In the genomic region with DNA sequence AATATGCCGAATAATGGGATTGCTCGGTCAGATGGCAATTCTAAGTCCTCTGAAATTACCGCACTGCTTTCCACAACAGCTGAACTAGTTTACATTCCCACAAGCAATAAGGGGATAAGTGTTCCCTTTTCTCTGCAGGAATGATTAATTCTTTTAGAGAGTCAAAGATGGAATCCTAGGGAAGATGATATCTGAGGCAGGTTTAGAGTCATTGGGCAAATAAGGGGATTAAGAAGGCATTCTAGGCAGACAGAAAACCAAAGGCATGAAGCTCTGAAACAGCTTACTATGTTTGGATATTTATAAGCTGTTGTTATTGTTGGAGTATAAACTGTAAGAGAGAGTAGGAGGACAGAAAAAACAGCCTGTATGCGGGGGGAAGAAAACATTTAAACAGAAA, we compare ENCODE assay signal across 17 cellular contexts.
"Had no signal": no experiment of that assay in that cellular context is flagged by ENCODE, and none has a peak within 500 bp of the region (broad histone marks: within the 10 kb centered on the region; RNA-seq: fewer than 3 reads in every experiment).

No MANE protein-coding gene starts in this region.

- DNase-seq: dermis blood vessel endothelial cell; foreskin melanocyte; head of caudate nucleus; hippocampal formation; kidney glomerular epithelial cell; mucosa of descending colon; natural killer cell; nucleus accumbens; ovary; sigmoid colon; small intestine; stimulated activated CD4-positive, alpha-beta T cell treated with anti-CD3 and anti-CD28 coated beads, Interleukin-12 subunit alpha, Interleukin-12 subunit beta, amount 100 ng/mL, for 4 hours; stimulated activated naive CD8-positive, alpha-beta T cell treated with anti-CD3 and anti-CD28 coated beads, Interleukin-15, Interleukin-2, amounts not matched to agents 100 U/mL and 50 U/mL, for 24 hours; thyroid gland had no signal

- ATAC-seq: mucosa of descending colon; natural killer cell; stimulated activated naive CD8-positive, alpha-beta T cell treated with anti-CD3 and anti-CD28 coated beads, Interleukin-15, Interleukin-2, amounts not matched to agents 100 U/mL and 50 U/mL, for 24 hours had no signal

- H3K36me3 ChIP-seq: neural progenitor cell, ovary had no signal

- H3K4me3 ChIP-seq: mucosa of descending colon, neural progenitor cell, ovary, right atrium auricular region, sigmoid colon, suprapubic skin, thyroid gland had no signal

- H3K4me1 ChIP-seq: neural progenitor cell, suprapubic skin had no signal

- H3K4me2 ChIP-seq: neural progenitor cell had no signal

- H3K27ac ChIP-seq: neural progenitor cell, ovary, right atrium auricular region, sigmoid colon, suprapubic skin, thyroid gland had no signal

- H3K9ac ChIP-seq: neural progenitor cell had no signal

- H3K27me3 ChIP-seq: neural progenitor cell, ovary, right atrium auricular region, sigmoid colon, suprapubic skin, thyroid gland had no signal

- H3K9me3 ChIP-seq: mucosa of descending colon, ovary, right atrium auricular region, sigmoid colon, suprapubic skin, thyroid gland had no signal

- H2AFZ ChIP-seq: neural progenitor cell had no signal
